Comparison of ENCODE assay signal across 8 cellular contexts in genomic region chr13:114314074-114314912, GRCh38. TPM values are rescaled to one million over a fixed set of nuclear protein-coding genes. Genes with fewer than 3 reads are reported as not detected.
A peak's percentile ranks its signal among the peaks of the same experiment; 100 is the strongest.
DNase-seq lines count a peak whose midpoint lies in the region; ATAC-seq, FAIRE-seq and TF ChIP-seq lines count a peak whose summit lies in the region.

CHAMP1 (plus strand) TSS chr13:114314503; CDS start chr13:114323843, 9,340 bp downstream.

- no peak for TF ChIP-seq CTCF in kidney (IDR thresholded peaks at IDR 0.05; ENCODE audit: borderline replicate concordance, extremely low read depth, insufficient read depth)

- H3K9me3 ChIP-seq in kidney (ENCODE audit: control insufficient read depth in 1 of 2, low read length in 2 of 2), result no peaks in the 10 kb centered on the region

- H3K27ac ChIP-seq in kidney (ENCODE audit: low read depth in 2 of 2, low read length in 2 of 2), result peak within 1 kb of the TSS; percentile 81 to 85

- peaks cover 1 to 14% of the 10 kb centered on the region in 2 donors for H3K4me1 ChIP-seq in kidney (ENCODE audit: control insufficient read depth in 1 of 2, insufficient read depth in 1 of 2, low read depth in 1 of 2, low read length in 2 of 2)

- peak within 1 kb of the TSS; percentile 66 to 86 for H3K9ac ChIP-seq in kidney (ENCODE audit: low read length in 2 of 2)

- peak within 1 kb of the TSS; percentile 65 to 89 for H3K4me3 ChIP-seq in kidney (ENCODE audit: low read length in 2 of 2)

- ATAC-seq in HG03432 (IDR thresholded peaks at IDR 0.05; ENCODE audit: unreplicated experiment), result peak; percentile 88

- FAIRE-seq in kidney (lab: Jason Lieb, UNC), result no peak

- peak; percentile 95 for DNase-seq in Ammon's horn (ENCODE audit: low spot score)
- DNase-seq in NCI-H460 (ENCODE audit: extremely low read depth, low read depth), result peak; percentile 90
- DNase-seq in activated CD4-positive, alpha-beta T cell treated with anti-CD3 and anti-CD28 coated beads for 24 hours (ENCODE audit: low read depth in 2 of 2), result peak; percentile 89 to 90
- peak; percentile 96 for DNase-seq in cerebellum (ENCODE audit: low spot score)
- DNase-seq in kidney, result peak; percentile 99
- DNase-seq in stimulated activated CD4-positive, alpha-beta T cell treated with anti-CD3 and anti-CD28 coated beads, Interleukin-15, amount 100 ng/mL, for 1 hour (ENCODE audit: low read depth in 1 of 2, low spot score in 1 of 2), result peak; percentile 79 to 90

- intact Hi-C loops in kidney (cut with DNase I), result no loop called here

- no peaks in the 10 kb centered on the region for H3K36me3 ChIP-seq in kidney (ENCODE audit: control insufficient read depth in 1 of 2, insufficient read depth in 2 of 2, low read length in 2 of 2)

- peak; percentile 97 for TF ChIP-seq POLR2A in GM19193 (IDR thresholded peaks at IDR 0.05; ENCODE audit: extremely low read depth, insufficient read depth, insufficient read length)

RNA-seq across cellular contexts. Expression of gene CHAMP1, which starts in this region (rescaled TPM):
- 20.3 and 24.8 TPM in 2 replicates for total RNA-seq in NCI-H460 (2014; rRNA removed; shearing (Covaris generic))
- 20.7 and 34.2 TPM in 2 replicates for polyA plus RNA-seq in NCI-H460 (2014; cell fraction: nucleus; rRNA removed)
- 9.3 TPM for total RNA-seq in cerebellum
- 23.3 TPM for total RNA-seq in kidney
- polyA plus RNA-seq in kidney (ENCODE audit: insufficient read depth, low read depth, low replicate concordance), result 5.8 TPM

Comparison
In these comparisons a context has a peak if more than half of its experiments do, and no peak if none do; other contexts are left out.
1. Peak in every context shown above with its lines: DNase-seq, ATAC-seq, H3K4me3 ChIP-seq and H3K27ac ChIP-seq.